9 cellular contexts compared by ENCODE assay signal in genomic region chr2:42931147-42931817, GRCh38.
DNase-seq lines count a peak whose midpoint lies in the region; ATAC-seq and TF ChIP-seq lines count a peak whose summit lies in the region.
"Had no signal": no experiment of that assay in that cellular context is flagged by ENCODE, and none has a peak within 500 bp of the region (broad histone marks: within the 10 kb centered on the region; RNA-seq: fewer than 3 reads in every experiment).

No MANE protein-coding gene starts in this region.

- no peaks in the 10 kb centered on the region for H3K79me2 ChIP-seq in MM.1S (ENCODE audit: low read length)

- H3K27me3 Mint-ChIP-seq in endodermal cell (ENCODE audit: insufficient read depth) (no peaks in the 10 kb centered on the region), nephron (ENCODE audit: low read depth) (peaks cover 3% of the 10 kb centered on the region)
- no peaks in the 10 kb centered on the region for H3K27me3 Mint-ChIP-seq in activated T-helper 17 cell treated with anti-CD3 and anti-CD28 coated beads, Interleukin-2, amount 50 U/mL, for 72 hours

- H3K27ac Mint-ChIP-seq in endodermal cell, result peak overlapping the region; percentile 91
- H3K27ac Mint-ChIP-seq in nephron, result peak overlapping the region; percentile 98 to 99 (median 98)
- no peak overlapping the region for H3K27ac Mint-ChIP-seq in activated T-helper 17 cell treated with anti-CD3 and anti-CD28 coated beads, Interleukin-2, amount 50 U/mL, for 72 hours

- H3K9ac ChIP-seq in MM.1S (ENCODE audit: low read length) (no peak overlapping the region), endodermal cell (ENCODE audit: extremely low read depth, low read length, poor library complexity, severe bottlenecking) (no peak overlapping the region)

- DNase-seq in D341Med (ENCODE audit: low spot score), result peak; percentile 50
- no peak for DNase-seq in MM.1S
- DNase-seq in endodermal cell, result peak; percentile 92
- no peak for DNase-seq in SKM-1 treated with dmso at 0.1 percent for 144 hours (lab: John Stamatoyannopoulos, UW; ENCODE audit: unreplicated experiment)
- DNase-seq in SK-N-DZ (ENCODE audit: low spot score), result no peak
- DNase-seq: NCI-H187 treated with DMSO at 0.1 percent for 48 hours had no signal

- 66 to 67% methylated on average over 5 to 8 of the region's 8 CpGs for WGBS in endodermal cell (ENCODE audit: insufficient coverage in 1 of 2, insufficient read length in 1 of 2), 2 experiments

- H3K27me3 ChIP-seq in MM.1S (replicated peaks; ENCODE audit: insufficient read depth, low read length), result no peaks in the 10 kb centered on the region
- H3K27me3 ChIP-seq in endodermal cell (ENCODE audit: control insufficient read depth, insufficient read depth, low read length, poor library complexity, severe bottlenecking), result no peaks in the 10 kb centered on the region

- H3K4me3 ChIP-seq in MM.1S (ENCODE audit: low read length) (no peak overlapping the region), endodermal cell (ENCODE audit: low read length) (no peak overlapping the region)

- H3K9me3 Mint-ChIP-seq in endodermal cell (no peaks in the 10 kb centered on the region), nephron (no peaks in the 10 kb centered on the region)
- no peaks in the 10 kb centered on the region for H3K9me3 Mint-ChIP-seq in activated T-helper 17 cell treated with anti-CD3 and anti-CD28 coated beads, Interleukin-2, amount 50 U/mL, for 72 hours

- no peak overlapping the region for H3K4me2 ChIP-seq in MM.1S (ENCODE audit: low read depth, low read length)

- TF ChIP-seq CTCF in MM.1S (IDR thresholded peaks at IDR 0.05; ENCODE audit: low read length), result peak; percentile 8
- TF ChIP-seq CTCF in endodermal cell (conservative IDR thresholded peaks at IDR 0.05), result peak; percentile 81
- peak; percentile 31 to 48 (median 41) for TF ChIP-seq CTCF in nephron (IDR thresholded peaks at IDR 0.05; ENCODE audit: unreplicated experiment in 3 of 3)

- no peaks in the 10 kb centered on the region for H3K9me2 ChIP-seq in MM.1S (replicated peaks; ENCODE audit: insufficient read depth, low read length)

- H3K27ac ChIP-seq in MM.1S (ENCODE audit: low read length) (no peak overlapping the region), endodermal cell (ENCODE audit: low read depth, low read length) (no peak overlapping the region)

- H3K4me1 ChIP-seq in MM.1S (ENCODE audit: low read length), result no peaks in the 10 kb centered on the region
- H3K4me1 ChIP-seq in endodermal cell (ENCODE audit: control insufficient read depth, insufficient read depth, low read length), result peaks cover 54% of the 10 kb centered on the region

- no peaks in the 10 kb centered on the region for H3F3A ChIP-seq in MM.1S (ENCODE audit: insufficient read depth, low read length)

- H3K36me3 Mint-ChIP-seq in endodermal cell (ENCODE audit: low read depth), result no peaks in the 10 kb centered on the region
- no peaks in the 10 kb centered on the region for H3K36me3 Mint-ChIP-seq in nephron (ENCODE audit: low read depth)
- H3K36me3 Mint-ChIP-seq in activated T-helper 17 cell treated with anti-CD3 and anti-CD28 coated beads, Interleukin-2, amount 50 U/mL, for 72 hours (ENCODE audit: low read depth), result no peaks in the 10 kb centered on the region

- H3K4me1 Mint-ChIP-seq in endodermal cell (peaks cover 80% of the 10 kb centered on the region), nephron (peaks cover 84% of the 10 kb centered on the region)
- no peaks in the 10 kb centered on the region for H3K4me1 Mint-ChIP-seq in activated T-helper 17 cell treated with anti-CD3 and anti-CD28 coated beads, Interleukin-2, amount 50 U/mL, for 72 hours

- H3K4me3 Mint-ChIP-seq in endodermal cell (peak overlapping the region; percentile 28), nephron (peak overlapping the region; percentile 16 to 34 (median 32))
- no peak overlapping the region for H3K4me3 Mint-ChIP-seq in activated T-helper 17 cell treated with anti-CD3 and anti-CD28 coated beads, Interleukin-2, amount 50 U/mL, for 72 hours

- no peak overlapping the region for H2AFZ ChIP-seq in MM.1S (ENCODE audit: low read length)

- H3K36me3 ChIP-seq in MM.1S (replicated peaks; ENCODE audit: insufficient read depth, low read length) (no peaks in the 10 kb centered on the region), endodermal cell (ENCODE audit: control insufficient read depth, insufficient read depth, low read length) (no peaks in the 10 kb centered on the region)

- H4K20me1 ChIP-seq in MM.1S (ENCODE audit: insufficient read depth, low read length), result no peaks in the 10 kb centered on the region

- H3K9me3 ChIP-seq in MM.1S (replicated peaks; ENCODE audit: insufficient read depth, low read length) (no peaks in the 10 kb centered on the region), endodermal cell (ENCODE audit: control insufficient read depth, low read length) (no peaks in the 10 kb centered on the region)

- ATAC-seq in activated T-helper 17 cell treated with anti-CD3 and anti-CD28 coated beads, Interleukin-2, amount 50 U/mL, for 72 hours (replicated peaks), result no peak
- ATAC-seq in HG02938 (IDR thresholded peaks at IDR 0.05; ENCODE audit: unreplicated experiment), result no peak

Comparison
In these comparisons a context has a peak if more than half of its experiments do, and no peak if none do; other contexts are left out.
1. DNase-seq: peak in D341Med (single experiment) and endodermal cell (single experiment); none in MM.1S (single experiment), SKM-1 treated with dmso at 0.1 percent for 144 hours (single experiment) and SK-N-DZ (single experiment).
2. CTCF ChIP-seq: peak in every context shown above with its lines; median percentile 81 in endodermal cell; 41 in nephron; 8 in MM.1S.